Comparison of ENCODE assay signal across 8 cellular contexts in the genomic region with DNA sequence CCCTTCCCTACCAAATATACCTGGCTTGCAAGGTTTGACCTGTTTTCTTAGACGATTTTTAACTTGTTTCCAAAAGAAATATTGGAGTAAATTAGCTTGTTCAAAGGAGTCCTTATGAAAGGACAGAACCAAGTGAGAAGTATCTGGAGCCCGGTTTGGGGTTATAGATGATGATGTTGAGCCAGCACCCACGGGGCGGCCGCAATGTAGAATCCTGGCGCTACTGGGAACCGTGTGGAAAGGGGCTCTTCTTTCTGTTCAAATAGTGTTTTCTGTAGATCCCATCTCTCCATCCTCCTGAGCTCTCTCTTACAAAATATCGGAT. TPM values are rescaled to one million over a fixed set of nuclear protein-coding genes. Genes with fewer than 3 reads are reported as not detected.
A peak's percentile ranks its signal among the peaks of the same experiment; 100 is the strongest.
DNase-seq lines count a peak whose midpoint lies in the region; FAIRE-seq and TF ChIP-seq lines count a peak whose summit lies in the region.

No MANE protein-coding gene starts in this region.

- peak overlapping the region; percentile 75 for H2AFZ ChIP-seq in neuronal stem cell (ENCODE audit: low read length)

- no peak overlapping the region for H2AK5ac ChIP-seq in neuronal stem cell (ENCODE audit: low read depth, low read length)

- H3K9me3 ChIP-seq in CD4-positive, alpha-beta memory T cell (ENCODE audit: control insufficient read depth in 1 of 2, low read length in 2 of 2) = no peaks in the 10 kb centered on the region
- no peaks in the 10 kb centered on the region for H3K9me3 ChIP-seq in MG63
- H3K9me3 ChIP-seq in endodermal cell (ENCODE audit: control insufficient read depth, low read length) = no peaks in the 10 kb centered on the region
- no peaks in the 10 kb centered on the region for H3K9me3 ChIP-seq in neuronal stem cell (replicated peaks in 1 of 2; ENCODE audit: control insufficient read depth in 2 of 2, insufficient read depth in 1 of 2, low read depth in 1 of 2, low read length in 2 of 2)

- no peaks in the 10 kb centered on the region for H3K27me3 Mint-ChIP-seq in CD4-positive, alpha-beta memory T cell
- peaks cover 3% of the 10 kb centered on the region for H3K27me3 Mint-ChIP-seq in endodermal cell (ENCODE audit: insufficient read depth)

- H3K4me3 Mint-ChIP-seq in CD4-positive, alpha-beta memory T cell = peak overlapping the region; percentile 92 to 99 (median 95)
- peak overlapping the region; percentile 92 for H3K4me3 Mint-ChIP-seq in endodermal cell

- peaks cover 18% of the 10 kb centered on the region for H3K36me3 ChIP-seq in CD4-positive, alpha-beta memory T cell (ENCODE audit: insufficient read depth, low read length)
- H3K36me3 ChIP-seq in MG63 (peaks cover 29% of the 10 kb centered on the region), endodermal cell (ENCODE audit: control insufficient read depth, insufficient read depth, low read length) (peaks cover 26% of the 10 kb centered on the region), neuronal stem cell (replicated peaks in 1 of 2; ENCODE audit: control insufficient read depth in 2 of 2, insufficient read depth in 2 of 2, low read length in 2 of 2) (peaks cover 21 to 31% of the 10 kb centered on the region in 2 donors)

- WGBS in endodermal cell (ENCODE audit: insufficient coverage in 1 of 2, insufficient read length in 1 of 2), 2 experiments = 0 to 29% methylated on average over 2 to 8 of the region's 8 CpGs
- no CpG with 5 or more reads among the region's 8 CpGs for WGBS in neuronal stem cell (ENCODE audit: extremely low coverage in 2 of 2, insufficient read length in 2 of 2, insufficient replicate concordance in 1 of 2), 2 donors

- H3K36me3 Mint-ChIP-seq in CD4-positive, alpha-beta memory T cell = peaks cover 17 to 35% of the 10 kb centered on the region in 2 donors
- H3K36me3 Mint-ChIP-seq in endodermal cell (ENCODE audit: low read depth) = peaks cover 24% of the 10 kb centered on the region

- no peak overlapping the region for H3K9ac ChIP-seq in endodermal cell (ENCODE audit: extremely low read depth, low read length, poor library complexity, severe bottlenecking)
- H3K9ac ChIP-seq in neuronal stem cell (ENCODE audit: low read depth, low read length, poor library complexity) = no peak overlapping the region

- no peak for FAIRE-seq in D721Med (lab: Jason Lieb, UNC)

- no peak overlapping the region for H3K23ac ChIP-seq in neuronal stem cell (ENCODE audit: low read depth, low read length, poor library complexity)

- peaks cover 35 to 68% (median 48%) of the 10 kb centered on the region in 4 donors for H3K4me1 Mint-ChIP-seq in CD4-positive, alpha-beta memory T cell
- H3K4me1 Mint-ChIP-seq in endodermal cell = peaks cover 30% of the 10 kb centered on the region

- H3K14ac ChIP-seq in neuronal stem cell (ENCODE audit: low read length) = no peak overlapping the region

- intact Hi-C loops in CD4-positive, alpha-beta memory T cell (cut with micrococcal nuclease) = loop anchor here (1.0 to 5.0 kb wide), 4 partner anchors 11 to 1549 kb away; no protein-coding TSS in a partner anchor

- H3K27ac Mint-ChIP-seq in CD4-positive, alpha-beta memory T cell = peak overlapping the region; percentile 83 to 98 (median 96)
- peak overlapping the region; percentile 62 for H3K27ac Mint-ChIP-seq in endodermal cell

- H3K27ac ChIP-seq in CD4-positive, alpha-beta memory T cell (ENCODE audit: low read depth, low read length) = peak overlapping the region; percentile 80
- no peak overlapping the region for H3K27ac ChIP-seq in endodermal cell (ENCODE audit: low read depth, low read length)
- H3K27ac ChIP-seq in neuronal stem cell (replicated peaks; ENCODE audit: low read length) = no peak overlapping the region

- peaks cover 11% of the 10 kb centered on the region for H3K79me1 ChIP-seq in neuronal stem cell (ENCODE audit: low read depth, low read length)

- no peak overlapping the region for H4K91ac ChIP-seq in neuronal stem cell (ENCODE audit: low read depth, low read length, poor library complexity)

- H3K9me3 Mint-ChIP-seq in CD4-positive, alpha-beta memory T cell = peaks cover 0 to 1% (median 0%) of the 10 kb centered on the region in 8 donors
- no peaks in the 10 kb centered on the region for H3K9me3 Mint-ChIP-seq in endodermal cell

- DNase-seq in CD4-positive, alpha-beta memory T cell = no peak
- DNase-seq in MG63 (no peak), endodermal cell (no peak), neuronal stem cell (ENCODE audit: low spot score) (no peak), SIG-M5 (lab: John Stamatoyannopoulos, UW) (no peak), NCI-H1105 (lab: John Stamatoyannopoulos, UW) (no peak), D721Med (ENCODE audit: insufficient read length, low spot score) (no peak), HPDE6-E6E7 (ENCODE audit: extremely low spot score) (no peak)

- peaks cover 45% of the 10 kb centered on the region for H3K4me1 ChIP-seq in CD4-positive, alpha-beta memory T cell (ENCODE audit: insufficient read depth, low read length)
- H3K4me1 ChIP-seq in endodermal cell (ENCODE audit: control insufficient read depth, insufficient read depth, low read length) (no peaks in the 10 kb centered on the region), neuronal stem cell (ENCODE audit: control insufficient read depth in 2 of 2, insufficient read depth in 1 of 2, low read depth in 1 of 2, low read length in 2 of 2) (peaks cover 5 to 9% of the 10 kb centered on the region in 2 donors)

- TF ChIP-seq CTCF in endodermal cell (conservative IDR thresholded peaks at IDR 0.05) = no peak
- TF ChIP-seq CTCF in D721Med (IDR thresholded peaks at IDR 0.05; ENCODE audit: insufficient read depth, missing control alignments) = no peak

- H3K4me2 ChIP-seq in neuronal stem cell (ENCODE audit: insufficient read depth, low read length, poor library complexity, severe bottlenecking) = peak overlapping the region; percentile 38

- H3K27me3 ChIP-seq in CD4-positive, alpha-beta memory T cell (ENCODE audit: insufficient read depth, low read length) = no peaks in the 10 kb centered on the region
- H3K27me3 ChIP-seq in MG63 (no peaks in the 10 kb centered on the region), endodermal cell (ENCODE audit: control insufficient read depth, insufficient read depth, low read length, poor library complexity, severe bottlenecking) (no peaks in the 10 kb centered on the region), neuronal stem cell (ENCODE audit: control insufficient read depth in 3 of 3, insufficient read depth in 3 of 3, low read depth in 1 of 3, low read length in 3 of 3) (no peaks in the 10 kb centered on the region)

- no peak overlapping the region for H3K4ac ChIP-seq in neuronal stem cell (ENCODE audit: low read length)

- CTCF ChIA-PET in CD4-positive, alpha-beta memory T cell (lab: Charles Lee; ENCODE audit: partially characterized antibody) = interaction anchor here (0.9 to 2.2 kb wide), 9 partner anchors 9 to 228 kb away, joined by 3 to 24 read pairs (median 8); no protein-coding TSS in a partner anchor

- H3K4me3 ChIP-seq in CD4-positive, alpha-beta memory T cell (ENCODE audit: low read length in 2 of 2) = peak overlapping the region; percentile 71 to 93
- H3K4me3 ChIP-seq in MG63 = peak overlapping the region; percentile 71
- H3K4me3 ChIP-seq in endodermal cell (ENCODE audit: low read length) = peak overlapping the region; percentile 98
- peak overlapping the region; percentile 9 to 91 for H3K4me3 ChIP-seq in neuronal stem cell (ENCODE audit: low read length in 2 of 2)

- no peak overlapping the region for H2BK12ac ChIP-seq in neuronal stem cell (ENCODE audit: low read length)

- no peak overlapping the region for H2BK120ac ChIP-seq in neuronal stem cell (ENCODE audit: low read depth, low read length)

- no peak overlapping the region for H2BK15ac ChIP-seq in neuronal stem cell (ENCODE audit: low read length)

- no peak overlapping the region for H4K8ac ChIP-seq in neuronal stem cell (ENCODE audit: low read depth, low read length)

- POLR2A ChIA-PET in CD4-positive, alpha-beta memory T cell (lab: Charles Lee; ENCODE audit: partially characterized antibody) = interaction anchor here (0.8 to 1.9 kb wide), 9 partner anchors 8 to 432 kb away, joined by 3 to 21 read pairs (median 6); a partner anchor contains a TSS

- no peak overlapping the region for H3K18ac ChIP-seq in neuronal stem cell (ENCODE audit: low read length)

- no peak overlapping the region for H2BK5ac ChIP-seq in neuronal stem cell (ENCODE audit: low read length)

RNA-seq across cellular contexts. Expression of a gene that starts 0.5 kb away (rescaled TPM):
- total RNA-seq in CD4-positive, alpha-beta memory T cell = 10 to 100 TPM; 53.9 to 60.8 TPM
- polyA plus RNA-seq in CD4-positive, alpha-beta memory T cell = 10 to 100 TPM; 22.6 to 25.3 TPM
- total RNA-seq in MG63 (2014; rRNA removed; shearing (Covaris generic); ENCODE audit: low replicate concordance) = 31.4 and 46.4 TPM in 2 replicates
- 10 to 100 TPM; 47.8 to 74.0 TPM for total RNA-seq in endodermal cell
- 37.7 TPM for polyA plus RNA-seq in endodermal cell (2013, experiment 1 of 2)
- polyA plus RNA-seq in endodermal cell (2013, experiment 2 of 2) = 37.3 TPM
- 29.7 TPM for polyA plus RNA-seq in neuronal stem cell (2013, experiment 1 of 2)
- 28.8 TPM for polyA plus RNA-seq in neuronal stem cell (2013, experiment 2 of 2)

RNA-seq across cellular contexts. Expression of a gene that starts 28.7 kb away (rescaled TPM):
- not detected for total RNA-seq in CD4-positive, alpha-beta memory T cell
- under 1 TPM in 1 of 2 donors, not detected in 1; 0.11 TPM for polyA plus RNA-seq in CD4-positive, alpha-beta memory T cell
- not detected in 2 replicates for total RNA-seq in MG63 (2014; rRNA removed; shearing (Covaris generic); ENCODE audit: low replicate concordance)
- total RNA-seq in endodermal cell = not detected
- 5.8 TPM for polyA plus RNA-seq in endodermal cell (2013, experiment 1 of 2)
- polyA plus RNA-seq in endodermal cell (2013, experiment 2 of 2) = 5.3 TPM
- 0.22 TPM for polyA plus RNA-seq in neuronal stem cell (2013, experiment 1 of 2)
- polyA plus RNA-seq in neuronal stem cell (2013, experiment 2 of 2) = 0.15 TPM
